Comparison of ENCODE assay signal across 1 cellular context in genomic region chr1:43937179-43937865, GRCh38.
TF ChIP-seq lines count a peak whose summit lies in the region.

No MANE protein-coding gene starts in this region.

TF ChIP-seq in HepG2, 621 proteins besides CTCF, POLR2A, EP300 and RAD21:
- TF ChIP-seq MAFK (conservative IDR thresholded peaks at IDR 0.05 in 1 of 2, IDR thresholded peaks at IDR 0.05 in 1 of 2; ENCODE audit: low read length in 2 of 2) (peak; percentile 47 to 62; a peak in 2 of 4 replicates), MAFF (IDR thresholded peaks at IDR 0.05; ENCODE audit: low read depth, low read length) (peak; percentile 7; the same call in 1 of the 2 replicates), MTERF4 (CRISPR knock-in tag; IDR thresholded peaks at IDR 0.05) (no peak)
